ENCODE assay signal across 8 cellular contexts in genomic region chr1:236523704-236524141, GRCh38. TPM values are rescaled to one million over a fixed set of nuclear protein-coding genes. Genes with fewer than 3 reads are reported as not detected.
DNase-seq lines count a peak whose midpoint lies in the region; ATAC-seq and TF ChIP-seq lines count a peak whose summit lies in the region.

Gene LGALS8 (plus strand): TSS chr1:236523982. CDS start chr1:236526071, 2,089 bp downstream.

- H3K9me3 ChIP-seq in Peyer's patch (no peaks in the 10 kb centered on the region), fibroblast of lung (ENCODE audit: control insufficient read depth, insufficient read depth, low read depth, low read length) (no peaks in the 10 kb centered on the region)

- H3K36me3 ChIP-seq in Peyer's patch (peaks cover 0 to 23% (median 0%) of the 10 kb centered on the region in 3 donors), fibroblast of lung (ENCODE audit: control insufficient read depth, insufficient read depth, low read length) (no peaks in the 10 kb centered on the region)

- peak in 1 of 2 donors; percentile 28 for TF ChIP-seq POLR2A in Peyer's patch (IDR thresholded peaks at IDR 0.05)

- H3K79me2 ChIP-seq in fibroblast of lung (ENCODE audit: control insufficient read depth, insufficient read depth, low read length), result peaks cover 13% of the 10 kb centered on the region

- intact Hi-C loops in CD14-positive monocyte (cut with micrococcal nuclease), result loop anchor here (10.0 kb wide), 2 partner anchors 239 to 419 kb away; partner anchors contain the start of gene ERO1B (in 1 of the 2)
- intact Hi-C loops in activated T-helper 1 cell treated with anti-CD3 and anti-CD28 coated beads, Interleukin-12 subunit alpha, Interleukin-12 subunit beta, Interleukin-2, Interleukin-4 antibody, amounts not matched to agents 30 ng/mL and 10 ng/mL and 1 ng/mL, durations not matched to agents 14 hours and 24 hours and 36 hours (cut with micrococcal nuclease), result loop anchor here (1.0 to 10.0 kb wide), 9 partner anchors 7 to 1019 kb away; partner anchors contain the start of genes B3GALNT2, GPR137B, HEATR1 and MTR

- peak within 1 kb of the TSS; percentile 92 to 99 for H3K4me3 Mint-ChIP-seq in CD14-positive monocyte
- peak within 1 kb of the TSS; percentile 99 for H3K4me3 Mint-ChIP-seq in activated T-helper 1 cell treated with anti-CD3 and anti-CD28 coated beads, Interleukin-12 subunit alpha, Interleukin-12 subunit beta, Interleukin-2, Interleukin-4 antibody, amounts not matched to agents 30 ng/mL and 10 ng/mL and 1 ng/mL, durations not matched to agents 14 hours and 24 hours and 36 hours
- peak within 1 kb of the TSS; percentile 92 to 100 (median 99) for H3K4me3 Mint-ChIP-seq in naive thymus-derived CD8-positive, alpha-beta T cell
- H3K4me3 Mint-ChIP-seq in stimulated activated naive B cell treated with anti-CD40 and anti-IgM and Interleukin-4, amounts not matched to agents 10 μg/mL and 1 μg/mL and 100 μg/mL, for 72 hours, result peak within 1 kb of the TSS; percentile 99

- peak within 1 kb of the TSS; percentile 72 for H3K9ac ChIP-seq in fibroblast of lung (ENCODE audit: insufficient read depth, low read length)

- H3K27ac Mint-ChIP-seq in CD14-positive monocyte, result peak within 1 kb of the TSS; percentile 96 to 99 (median 97)
- H3K27ac Mint-ChIP-seq in activated T-helper 1 cell treated with anti-CD3 and anti-CD28 coated beads, Interleukin-12 subunit alpha, Interleukin-12 subunit beta, Interleukin-2, Interleukin-4 antibody, amounts not matched to agents 30 ng/mL and 10 ng/mL and 1 ng/mL, durations not matched to agents 14 hours and 24 hours and 36 hours, result peak within 1 kb of the TSS; percentile 100
- H3K27ac Mint-ChIP-seq in naive thymus-derived CD8-positive, alpha-beta T cell, result peak within 1 kb of the TSS; percentile 93 to 100 (median 98)
- peak within 1 kb of the TSS; percentile 99 for H3K27ac Mint-ChIP-seq in stimulated activated naive B cell treated with anti-CD40 and anti-IgM and Interleukin-4, amounts not matched to agents 10 μg/mL and 1 μg/mL and 100 μg/mL, for 72 hours

- H3K36me3 Mint-ChIP-seq in CD14-positive monocyte, result peaks cover 16 to 27% of the 10 kb centered on the region in 2 donors
- peaks cover 24% of the 10 kb centered on the region for H3K36me3 Mint-ChIP-seq in activated T-helper 1 cell treated with anti-CD3 and anti-CD28 coated beads, Interleukin-12 subunit alpha, Interleukin-12 subunit beta, Interleukin-2, Interleukin-4 antibody, amounts not matched to agents 30 ng/mL and 10 ng/mL and 1 ng/mL, durations not matched to agents 14 hours and 24 hours and 36 hours (ENCODE audit: low read depth)
- peaks cover 0 to 25% (median 5%) of the 10 kb centered on the region in 3 donors for H3K36me3 Mint-ChIP-seq in naive thymus-derived CD8-positive, alpha-beta T cell
- peaks cover 10 to 19% of the 10 kb centered on the region in 2 donors for H3K36me3 Mint-ChIP-seq in stimulated activated naive B cell treated with anti-CD40 and anti-IgM and Interleukin-4, amounts not matched to agents 10 μg/mL and 1 μg/mL and 100 μg/mL, for 72 hours

- H3K27me3 Mint-ChIP-seq in CD14-positive monocyte (ENCODE audit: low read depth in 3 of 3), result no peaks in the 10 kb centered on the region
- H3K27me3 Mint-ChIP-seq in activated T-helper 1 cell treated with anti-CD3 and anti-CD28 coated beads, Interleukin-12 subunit alpha, Interleukin-12 subunit beta, Interleukin-2, Interleukin-4 antibody, amounts not matched to agents 30 ng/mL and 10 ng/mL and 1 ng/mL, durations not matched to agents 14 hours and 24 hours and 36 hours (ENCODE audit: insufficient read depth), result no peaks in the 10 kb centered on the region
- peaks cover 0 to 5% (median 0%) of the 10 kb centered on the region in 5 donors for H3K27me3 Mint-ChIP-seq in naive thymus-derived CD8-positive, alpha-beta T cell
- H3K27me3 Mint-ChIP-seq in stimulated activated naive B cell treated with anti-CD40 and anti-IgM and Interleukin-4, amounts not matched to agents 10 μg/mL and 1 μg/mL and 100 μg/mL, for 72 hours, result no peaks in the 10 kb centered on the region

- no peaks in the 10 kb centered on the region for H3K27me3 ChIP-seq in Peyer's patch
- no peaks in the 10 kb centered on the region for H3K27me3 ChIP-seq in fibroblast of lung (ENCODE audit: control insufficient read depth, insufficient read depth, low read length)

- TF ChIP-seq CTCF in CD14-positive monocyte (IDR thresholded peaks at IDR 0.05) (no peak), Peyer's patch (IDR thresholded peaks at IDR 0.05) (no peak), fibroblast of lung (conservative IDR thresholded peaks at IDR 0.05 in 1 of 2, IDR thresholded peaks at IDR 0.05 in 1 of 2; ENCODE audit: low read depth in 1 of 2, low read length in 2 of 2) (no peak)

- DNase-seq in CD14-positive monocyte (ENCODE audit: low spot score) (peak; percentile 86), Peyer's patch (peak; percentile 89 to 95 (median 93)), fibroblast of lung (ENCODE audit: low read depth in 2 of 2) (peak; percentile 84)
- DNase-seq in activated T-helper 1 cell treated with anti-CD3 and anti-CD28 coated beads, Interleukin-12 subunit alpha, Interleukin-12 subunit beta, Interleukin-2, Interleukin-4 antibody, amounts not matched to agents 30 ng/mL and 10 ng/mL and 1 ng/mL, durations not matched to agents 14 hours and 24 hours and 36 hours (ENCODE audit: low spot score), result peak; percentile 78
- DNase-seq in naive thymus-derived CD8-positive, alpha-beta T cell, result peak; percentile 74 to 90 (median 80)
- peak; percentile 84 for DNase-seq in stimulated activated naive B cell treated with anti-CD40 and anti-IgM and Interleukin-4, amounts not matched to agents 10 μg/mL and 1 μg/mL and 100 μg/mL, for 72 hours

- peak within 1 kb of the TSS; percentile 83 to 92 (median 87) for H3K27ac ChIP-seq in Peyer's patch
- peak within 1 kb of the TSS; percentile 93 for H3K27ac ChIP-seq in fibroblast of lung (ENCODE audit: insufficient read depth, low read length)

- H4K20me1 ChIP-seq in fibroblast of lung (ENCODE audit: control insufficient read depth, extremely low read depth, insufficient read depth, low read length), result no peaks in the 10 kb centered on the region

- peaks cover 29% of the 10 kb centered on the region for H3K4me1 Mint-ChIP-seq in CD14-positive monocyte
- peaks cover 36% of the 10 kb centered on the region for H3K4me1 Mint-ChIP-seq in activated T-helper 1 cell treated with anti-CD3 and anti-CD28 coated beads, Interleukin-12 subunit alpha, Interleukin-12 subunit beta, Interleukin-2, Interleukin-4 antibody, amounts not matched to agents 30 ng/mL and 10 ng/mL and 1 ng/mL, durations not matched to agents 14 hours and 24 hours and 36 hours (ENCODE audit: low read depth)
- H3K4me1 Mint-ChIP-seq in naive thymus-derived CD8-positive, alpha-beta T cell, result peaks cover 11 to 29% (median 22%) of the 10 kb centered on the region in 4 donors
- peaks cover 3 to 12% of the 10 kb centered on the region in 2 donors for H3K4me1 Mint-ChIP-seq in stimulated activated naive B cell treated with anti-CD40 and anti-IgM and Interleukin-4, amounts not matched to agents 10 μg/mL and 1 μg/mL and 100 μg/mL, for 72 hours

- ATAC-seq in GM19397 (IDR thresholded peaks at IDR 0.05; ENCODE audit: unreplicated experiment), result peak; percentile 62
- peak; percentile 24 for ATAC-seq in HG03565 (IDR thresholded peaks at IDR 0.05; ENCODE audit: unreplicated experiment)
- peak; percentile 84 to 86 for ATAC-seq in naive thymus-derived CD8-positive, alpha-beta T cell
- peak; percentile 74 to 77 for ATAC-seq in stimulated activated naive B cell treated with anti-CD40 and anti-IgM and Interleukin-4, amounts not matched to agents 10 μg/mL and 1 μg/mL and 100 μg/mL, for 72 hours (replicated peaks)

- H3K9me3 Mint-ChIP-seq in CD14-positive monocyte, result no peaks in the 10 kb centered on the region
- H3K9me3 Mint-ChIP-seq in activated T-helper 1 cell treated with anti-CD3 and anti-CD28 coated beads, Interleukin-12 subunit alpha, Interleukin-12 subunit beta, Interleukin-2, Interleukin-4 antibody, amounts not matched to agents 30 ng/mL and 10 ng/mL and 1 ng/mL, durations not matched to agents 14 hours and 24 hours and 36 hours, result no peaks in the 10 kb centered on the region
- H3K9me3 Mint-ChIP-seq in naive thymus-derived CD8-positive, alpha-beta T cell, result no peaks in the 10 kb centered on the region
- H3K9me3 Mint-ChIP-seq in stimulated activated naive B cell treated with anti-CD40 and anti-IgM and Interleukin-4, amounts not matched to agents 10 μg/mL and 1 μg/mL and 100 μg/mL, for 72 hours, result no peaks in the 10 kb centered on the region

- H3K4me3 ChIP-seq in Peyer's patch, result peak within 1 kb of the TSS; percentile 66 to 96 (median 74)
- peak within 1 kb of the TSS; percentile 88 to 99 (median 94) for H3K4me3 ChIP-seq in fibroblast of lung (replicated peaks in 1 of 4; ENCODE audit: control extremely low read depth in 1 of 4, insufficient read depth in 1 of 4, low read depth in 3 of 4, low read length in 4 of 4)

- peak within 1 kb of the TSS; percentile 94 for H2AFZ ChIP-seq in fibroblast of lung (ENCODE audit: low read length)

- peaks cover 0 to 11% (median 3%) of the 10 kb centered on the region in 4 donors for H3K4me1 ChIP-seq in Peyer's patch
- H3K4me1 ChIP-seq in fibroblast of lung (ENCODE audit: control insufficient read depth, extremely low read depth, insufficient read depth, low read length), result no peaks in the 10 kb centered on the region

- H3K4me2 ChIP-seq in fibroblast of lung (ENCODE audit: extremely low read depth, insufficient read depth, low read length), result peak within 1 kb of the TSS; percentile 92

- POLR2A ChIA-PET in naive thymus-derived CD8-positive, alpha-beta T cell (lab: Charles Lee), result interaction anchor here (1.0 kb wide), 1 partner anchor 22 kb away, joined by 3 read pairs; no protein-coding TSS in a partner anchor

RNA-seq across cellular contexts. Expression of gene LGALS8, which starts in this region (rescaled TPM):
- polyA plus RNA-seq in CD14-positive monocyte, result 10 to 100 TPM; 58.9 to 84.6 TPM
- 10 to 100 TPM; 59.2 to 98.2 (median 78.7) TPM for total RNA-seq in Peyer's patch
- 56.6 and 66.2 TPM in 2 replicates for total RNA-seq in activated T-helper 1 cell treated with anti-CD3 and anti-CD28 coated beads, Interleukin-12 subunit alpha, Interleukin-12 subunit beta, Interleukin-2, Interleukin-4 antibody, amounts not matched to agents 30 ng/mL and 10 ng/mL and 1 ng/mL, durations not matched to agents 14 hours and 24 hours and 36 hours
- total RNA-seq in fibroblast of lung, result 50.3 and 64.2 TPM in 2 replicates
- polyA plus RNA-seq in fibroblast of lung, result 46.0 and 53.1 TPM in 2 replicates
- 32.1 and 39.0 TPM in 2 replicates for polyA plus RNA-seq in fibroblast of lung (2012)
- 19.7 and 26.5 TPM in 2 replicates for polyA minus RNA-seq in fibroblast of lung (ENCODE audit: low replicate concordance)
- 100 to 1,000 TPM; 102 to 113 TPM for total RNA-seq in naive thymus-derived CD8-positive, alpha-beta T cell
- polyA plus RNA-seq in naive thymus-derived CD8-positive, alpha-beta T cell, result 10 to 100 TPM; 29.3 to 40.8 (median 36.3) TPM

Comparison
In these comparisons a context has a peak if more than half of its experiments do, and no peak if none do; other contexts are left out.
1. Peak in every context shown above with its lines: DNase-seq, ATAC-seq, H3K4me3 ChIP-seq and H3K27ac ChIP-seq.
2. ATAC-seq: peak in every context shown above with its lines; median percentile 85 in naive thymus-derived CD8-positive, alpha-beta T cell; 76 in stimulated activated naive B cell treated with anti-CD40 and anti-IgM and Interleukin-4, amounts not matched to agents 10 μg/mL and 1 μg/mL and 100 μg/mL, for 72 hours; 62 in GM19397; 24 in HG03565.